18 cellular contexts compared by ENCODE assay signal in the genomic region with DNA sequence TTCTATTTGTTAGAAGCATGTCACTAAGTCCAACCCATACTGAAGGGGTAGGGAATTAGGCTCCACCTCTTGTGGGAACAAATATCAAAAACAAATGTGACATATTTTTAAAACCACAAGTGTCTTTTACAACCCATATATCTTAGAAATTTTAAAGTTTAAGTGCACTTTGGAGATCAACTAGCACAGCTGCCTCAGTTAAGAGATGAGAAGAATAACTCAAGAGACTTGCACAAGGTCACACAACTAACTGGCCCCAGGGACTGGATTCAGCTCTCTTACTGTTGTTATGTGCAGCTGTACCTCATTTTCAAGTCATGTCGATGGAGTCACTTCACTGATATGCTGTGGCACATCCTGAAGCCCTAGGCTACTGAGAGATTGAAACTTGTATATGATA.
DNase-seq lines count a peak whose midpoint lies in the region; ATAC-seq and TF ChIP-seq lines count a peak whose summit lies in the region.
"Had no signal": no experiment of that assay in that cellular context is flagged by ENCODE, and none has a peak within 500 bp of the region (broad histone marks: within the 10 kb centered on the region; RNA-seq: fewer than 3 reads in every experiment).

No MANE protein-coding gene starts in this region.

- no peak overlapping the region for H3K27ac Mint-ChIP-seq in endodermal cell
- H3K27ac Mint-ChIP-seq: CD8-positive, alpha-beta T cell; GM23338 had no signal

- H3K9me3 ChIP-seq in endodermal cell (ENCODE audit: control insufficient read depth, low read length), result peaks cover 27% of the 10 kb centered on the region
- H3K9me3 ChIP-seq in left lung, result no peaks in the 10 kb centered on the region
- H3K9me3 ChIP-seq in thyroid gland, result no peaks in the 10 kb centered on the region
- no peaks in the 10 kb centered on the region for H3K9me3 ChIP-seq in HAP-1
- H3K9me3 ChIP-seq: A549, BE2C had no signal

- TF ChIP-seq CTCF in endodermal cell (conservative IDR thresholded peaks at IDR 0.05), result no peak
- no peak for TF ChIP-seq CTCF in left lung (IDR thresholded peaks at IDR 0.05)
- no peak for TF ChIP-seq CTCF in thyroid gland (IDR thresholded peaks at IDR 0.05)

- H3K9ac ChIP-seq in endodermal cell (ENCODE audit: extremely low read depth, low read length, poor library complexity, severe bottlenecking), result no peak overlapping the region

- H3K4me1 ChIP-seq in endodermal cell (ENCODE audit: control insufficient read depth, insufficient read depth, low read length) (peaks cover 14% of the 10 kb centered on the region), left lung (no peaks in the 10 kb centered on the region), thyroid gland (peaks cover 20 to 25% of the 10 kb centered on the region in 2 donors), HAP-1 (no peaks in the 10 kb centered on the region)
- H3K4me1 ChIP-seq: A549, BE2C had no signal

- H3K36me3 ChIP-seq in endodermal cell (ENCODE audit: control insufficient read depth, insufficient read depth, low read length) (no peaks in the 10 kb centered on the region), left lung (no peaks in the 10 kb centered on the region), thyroid gland (no peaks in the 10 kb centered on the region), HAP-1 (replicated peaks) (no peaks in the 10 kb centered on the region)
- H3K36me3 ChIP-seq: BE2C had no signal

- H3K27me3 ChIP-seq in endodermal cell (ENCODE audit: control insufficient read depth, insufficient read depth, low read length, poor library complexity, severe bottlenecking) (no peaks in the 10 kb centered on the region), left lung (no peaks in the 10 kb centered on the region), thyroid gland (no peaks in the 10 kb centered on the region), HAP-1 (ENCODE audit: low read depth) (no peaks in the 10 kb centered on the region)
- H3K27me3 ChIP-seq: BE2C had no signal

- H3K27ac ChIP-seq in endodermal cell (ENCODE audit: low read depth, low read length) (no peak overlapping the region), left lung (no peak overlapping the region), thyroid gland (peak overlapping the region in 2 of 3 donors; percentile 11 to 98)
- H3K27ac ChIP-seq: A549, C4-2B, HL-60 had no signal

- peaks cover 3% of the 10 kb centered on the region for H3K36me3 Mint-ChIP-seq in endodermal cell (ENCODE audit: low read depth)
- H3K36me3 Mint-ChIP-seq: CD8-positive, alpha-beta T cell had no signal

- no peak for TF ChIP-seq POLR2A in thyroid gland (IDR thresholded peaks at IDR 0.05)

- H3K9me3 Mint-ChIP-seq in endodermal cell, result peaks cover 13% of the 10 kb centered on the region
- H3K9me3 Mint-ChIP-seq: GM23338 had no signal

- peaks cover 63% of the 10 kb centered on the region for H3K4me1 Mint-ChIP-seq in endodermal cell

- DNase-seq in RPMI7951 (ENCODE audit: low read depth) (peak; percentile 42), endodermal cell (no peak), left lung (no peak), thyroid gland (no peak), HAP-1 (ENCODE audit: low spot score in 2 of 2) (no peak)
- DNase-seq: BE2C; CD8-positive, alpha-beta T cell; COR-L47; DMS153; DMS79 treated with DMSO at 0.1 percent for 48 hours; EL; H7 had no signal

- no peak overlapping the region for H3K4me3 Mint-ChIP-seq in endodermal cell
- H3K4me3 Mint-ChIP-seq: CD8-positive, alpha-beta T cell; GM23338 had no signal

- WGBS in endodermal cell (ENCODE audit: insufficient coverage in 1 of 2, insufficient read length in 1 of 2), 2 experiments, result 87% methylated on average over 1 of the region's 1 CpG; no CpG with 5 or more reads in 1 of the 2 experiments
- WGBS in thyroid gland, 2 donors, result 83% methylated on average over 1 of the region's 1 CpG

- H3K27me3 Mint-ChIP-seq in endodermal cell (ENCODE audit: insufficient read depth), result no peaks in the 10 kb centered on the region

- intact Hi-C loops in left lung (cut with DNase I), result no loop called here
- intact Hi-C loops in thyroid gland (cut with DNase I), result no loop called here

- peak; percentile 17 for ATAC-seq in left lung
- ATAC-seq in GM18909 (IDR thresholded peaks at IDR 0.05; ENCODE audit: poor library complexity, unreplicated experiment), result no peak
- ATAC-seq in HG02981 (IDR thresholded peaks at IDR 0.05; ENCODE audit: unreplicated experiment), result no peak
- ATAC-seq: A549; CD8-positive, alpha-beta T cell; GM23338 had no signal

- H3K4me3 ChIP-seq in endodermal cell (ENCODE audit: low read length), result peak overlapping the region; percentile 66
- H3K4me3 ChIP-seq in left lung, result no peak overlapping the region
- no peak overlapping the region for H3K4me3 ChIP-seq in thyroid gland (replicated peaks in 1 of 3)
- no peak overlapping the region for H3K4me3 ChIP-seq in HAP-1
- H3K4me3 ChIP-seq: A549, GM23338 had no signal

- in situ Hi-C loops in HAP-1 (cut with MboI; ENCODE audit: low sequenced_read_pairs), result no loop called here

Comparison
In these comparisons a context has a peak if more than half of its experiments do, and no peak if none do; other contexts are left out.
1. H3K27ac ChIP-seq: peak in thyroid gland (2 of 3); none in endodermal cell (single experiment) and left lung (0 of 2).